8 cellular contexts compared by ENCODE assay signal in genomic region chr15:52180196-52180835, GRCh38. TPM values are rescaled to one million over a fixed set of nuclear protein-coding genes. Genes with fewer than 3 reads are reported as not detected.
DNase-seq lines count a peak whose midpoint lies in the region; ATAC-seq and FAIRE-seq lines count a peak whose summit lies in the region.

No MANE protein-coding gene starts in this region.

- H3K36me3 ChIP-seq in HAP-1 (replicated peaks): no peaks in the 10 kb centered on the region

- H3K4me3 ChIP-seq in HAP-1 (peak overlapping the region; percentile 55), iPS-18c (ENCODE audit: insufficient read depth, low read depth, low read length) (peak overlapping the region; percentile 88)

- DNase-seq in HAP-1 (ENCODE audit: low spot score in 2 of 2) (no peak), NCI-H146 (lab: John Stamatoyannopoulos, UW) (peak; percentile 42), urothelium cell line (ENCODE audit: low spot score) (no peak), NCI-H1048 (lab: John Stamatoyannopoulos, UW) (no peak)
- DNase-seq in activated naive CD8-positive, alpha-beta T cell treated with anti-CD3 and anti-CD28 coated beads, Interleukin-2, amount 10 ng/mL, durations not matched to agents 7 days and 5 days: no peak
- DNase-seq in stimulated activated CD4-positive, alpha-beta T cell treated with anti-CD3 and anti-CD28 coated beads, Interleukin-2, amount 100 ng/mL, for 4 hours (ENCODE audit: low read depth): peak; percentile 9

- peaks cover 6% of the 10 kb centered on the region for H3K27me3 Mint-ChIP-seq in activated naive CD8-positive, alpha-beta T cell treated with anti-CD3 and anti-CD28 coated beads, Interleukin-2, amount 10 ng/mL, durations not matched to agents 7 days and 5 days

- H3K4me3 Mint-ChIP-seq in activated naive CD8-positive, alpha-beta T cell treated with anti-CD3 and anti-CD28 coated beads, Interleukin-2, amount 10 ng/mL, durations not matched to agents 7 days and 5 days: peak overlapping the region; percentile 85

- H3K9me3 Mint-ChIP-seq in activated naive CD8-positive, alpha-beta T cell treated with anti-CD3 and anti-CD28 coated beads, Interleukin-2, amount 10 ng/mL, durations not matched to agents 7 days and 5 days: no peaks in the 10 kb centered on the region

- peaks cover 3% of the 10 kb centered on the region for H3K36me3 Mint-ChIP-seq in activated naive CD8-positive, alpha-beta T cell treated with anti-CD3 and anti-CD28 coated beads, Interleukin-2, amount 10 ng/mL, durations not matched to agents 7 days and 5 days

- no peak for FAIRE-seq in urothelium cell line (lab: Jason Lieb, UNC)

- in situ Hi-C loops in HAP-1 (cut with MboI; ENCODE audit: low sequenced_read_pairs): no loop called here

- H3K9me3 ChIP-seq in HAP-1 (no peaks in the 10 kb centered on the region), iPS-18c (ENCODE audit: control insufficient read depth, insufficient read depth, low read length) (no peaks in the 10 kb centered on the region)

- POLR2A ChIA-PET in activated naive CD8-positive, alpha-beta T cell treated with anti-CD3 and anti-CD28 coated beads, Interleukin-2, amount 10 ng/mL, durations not matched to agents 7 days and 5 days (lab: Charles Lee): interaction anchor here (0.8 to 2.9 kb wide), 13 partner anchors 9 to 499 kb away, joined by 3 to 23 read pairs (median 4); partner anchors contain the start of genes ATOSA, LEO1 and TMOD3

- H3K4me1 ChIP-seq in HAP-1: peaks cover 4% of the 10 kb centered on the region

- peak; percentile 31 for ATAC-seq in GM18498 (IDR thresholded peaks at IDR 0.05; ENCODE audit: unreplicated experiment)
- peak; percentile 32 for ATAC-seq in activated naive CD8-positive, alpha-beta T cell treated with anti-CD3 and anti-CD28 coated beads, Interleukin-2, amount 10 ng/mL, durations not matched to agents 7 days and 5 days (ENCODE audit: low read depth)

- H3K4me1 Mint-ChIP-seq in activated naive CD8-positive, alpha-beta T cell treated with anti-CD3 and anti-CD28 coated beads, Interleukin-2, amount 10 ng/mL, durations not matched to agents 7 days and 5 days: peaks cover 28% of the 10 kb centered on the region

- no peaks in the 10 kb centered on the region for H3K27me3 ChIP-seq in HAP-1 (ENCODE audit: low read depth)

- H3K27ac Mint-ChIP-seq in activated naive CD8-positive, alpha-beta T cell treated with anti-CD3 and anti-CD28 coated beads, Interleukin-2, amount 10 ng/mL, durations not matched to agents 7 days and 5 days: peak overlapping the region; percentile 92

RNA-seq across cellular contexts. Expression of gene GNB5, which starts 10.9 kb away (rescaled TPM):
- total RNA-seq in activated naive CD8-positive, alpha-beta T cell treated with anti-CD3 and anti-CD28 coated beads, Interleukin-2, amount 10 ng/mL, durations not matched to agents 7 days and 5 days: 10 to 100 TPM; 36.1 to 40.5 TPM

Comparison
In these comparisons a context has a peak if more than half of its experiments do, and no peak if none do; other contexts are left out.
1. DNase-seq: peak in NCI-H146 (single experiment) and stimulated activated CD4-positive, alpha-beta T cell treated with anti-CD3 and anti-CD28 coated beads, Interleukin-2, amount 100 ng/mL, for 4 hours (single experiment); none in HAP-1 (0 of 2), activated naive CD8-positive, alpha-beta T cell treated with anti-CD3 and anti-CD28 coated beads, Interleukin-2, amount 10 ng/mL, durations not matched to agents 7 days and 5 days (single experiment), urothelium cell line (single experiment) and NCI-H1048 (single experiment).